In the genomic region with DNA sequence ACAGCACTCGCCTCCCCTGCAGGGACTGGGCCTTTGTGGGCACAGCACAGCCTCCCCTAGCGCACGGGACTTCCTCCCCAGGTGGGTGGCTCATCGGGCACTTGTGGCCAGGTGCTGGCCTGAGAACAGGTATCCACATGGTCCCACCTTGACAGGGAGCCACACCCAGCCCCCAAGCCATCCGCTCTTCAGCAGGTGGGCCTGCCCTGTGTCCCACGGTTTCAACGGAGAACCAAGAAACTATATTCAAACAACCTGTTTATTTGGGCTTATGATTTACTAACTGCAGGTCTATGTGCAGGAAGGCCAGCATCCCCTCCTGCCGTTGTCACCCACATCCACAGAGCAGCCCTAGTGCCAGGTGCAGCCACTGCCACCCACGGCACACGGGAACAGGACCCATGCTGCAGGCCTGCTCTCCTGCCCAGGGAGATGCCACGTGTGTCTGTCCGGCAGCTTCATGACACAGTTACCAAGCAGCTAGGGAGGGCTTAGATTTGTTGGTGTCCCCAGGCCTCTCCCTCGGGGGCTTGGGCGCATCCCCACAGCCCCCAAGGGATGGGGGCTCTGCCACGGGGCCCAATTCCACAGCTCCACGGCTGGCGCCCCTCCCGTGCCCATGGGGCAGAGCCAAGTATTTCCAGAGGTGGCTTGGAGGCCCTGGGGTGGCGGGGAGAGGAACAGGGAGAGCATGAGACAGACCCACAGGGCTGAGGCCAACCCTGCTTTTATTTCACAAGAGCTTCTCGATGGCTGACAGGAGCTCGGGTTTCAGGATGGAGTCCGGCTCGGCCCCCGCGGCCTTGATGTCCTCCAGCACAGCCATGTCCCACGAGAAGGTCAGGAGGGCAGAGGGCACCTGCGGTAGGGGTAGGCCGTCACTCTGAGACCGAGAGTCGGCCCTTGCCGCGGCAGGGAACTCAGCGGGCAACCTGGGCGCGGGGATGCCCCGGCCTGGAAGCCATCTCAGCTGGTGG, we compare ENCODE assay signal across 1 cellular context.
TF ChIP-seq lines count a peak whose summit lies in the region.

No MANE protein-coding gene starts in this region.

TF ChIP-seq in endothelial cell of umbilical vein, 7 proteins besides CTCF, POLR2A, EP300 and RAD21:
- no peak for TF ChIP-seq EZH2 (IDR thresholded peaks at IDR 0.05; ENCODE audit: borderline replicate concordance, low read depth, low read length, severe bottlenecking)
- TF ChIP-seq JUN (IDR thresholded peaks at IDR 0.05; ENCODE audit: borderline replicate concordance, insufficient read depth, insufficient read length, low read depth): no peak
- TF ChIP-seq POLR2AphosphoS5 (IDR thresholded peaks at IDR 0.05; ENCODE audit: insufficient read depth, low read depth, low read length): no peak
- TF ChIP-seq MYC (IDR thresholded peaks at IDR 0.05; ENCODE audit: low read depth, low read length): no peak
- TF ChIP-seq FOS (IDR thresholded peaks at IDR 0.05; ENCODE audit: borderline replicate concordance, insufficient read depth, low read length): no peak
- no peak for TF ChIP-seq GATA2 (IDR thresholded peaks at IDR 0.05; ENCODE audit: insufficient read depth, insufficient read length, low read depth, low read length)
- TF ChIP-seq, protein P1, sequence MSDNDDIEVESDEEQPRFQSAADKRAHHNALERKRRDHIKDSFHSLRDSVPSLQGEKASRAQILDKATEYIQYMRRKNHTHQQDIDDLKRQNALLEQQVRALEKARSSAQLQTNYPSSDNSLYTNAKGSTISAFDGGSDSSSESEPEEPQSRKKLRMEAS (IDR thresholded peaks at IDR 0.05; ENCODE audit: insufficient read depth, insufficient read length): no peak
